26 cellular contexts compared by ENCODE assay signal in the genomic region with DNA sequence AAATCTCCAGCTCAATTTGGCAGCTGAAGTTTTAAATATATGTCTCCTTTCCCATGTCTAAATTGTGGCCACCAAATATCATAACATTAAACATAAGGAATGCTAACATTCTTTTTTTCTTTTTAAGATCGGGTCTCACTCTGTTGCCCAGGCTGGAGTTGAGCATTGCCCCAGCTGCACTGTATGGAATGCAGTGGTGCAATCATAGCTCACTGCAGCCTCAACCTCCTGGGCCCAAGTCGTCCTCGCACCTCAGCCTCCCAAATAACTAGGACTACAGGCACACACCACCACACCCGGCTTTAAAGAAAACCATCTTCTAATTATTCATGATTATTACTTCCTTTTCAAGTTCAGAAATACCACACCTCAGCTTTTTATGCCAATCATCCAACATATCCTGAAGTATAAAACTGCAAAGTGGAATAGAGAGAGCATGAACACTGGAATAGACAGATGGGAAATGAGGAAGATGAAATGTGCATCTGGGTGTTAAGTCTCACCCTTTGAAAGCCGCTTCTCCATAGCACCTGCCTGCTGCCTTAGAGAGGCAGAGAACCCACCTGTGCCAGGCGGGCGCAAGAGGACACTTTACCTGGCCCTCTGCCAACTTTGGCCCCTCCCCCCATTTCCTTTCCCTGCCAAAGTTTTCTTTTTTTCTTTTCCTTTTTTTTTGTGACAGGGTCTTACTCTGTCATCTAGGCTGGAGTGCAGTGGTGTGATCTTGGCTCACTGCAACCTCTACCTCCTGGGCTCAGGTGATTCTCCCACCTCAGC. TPM values are rescaled to one million over a fixed set of nuclear protein-coding genes. Genes with fewer than 3 reads are reported as not detected.
DNase-seq lines count a peak whose midpoint lies in the region; ATAC-seq lines count a peak whose summit lies in the region.
"Had no signal": no experiment of that assay in that cellular context is flagged by ENCODE, and none has a peak within 500 bp of the region (broad histone marks: within the 10 kb centered on the region; RNA-seq: fewer than 3 reads in every experiment).

No MANE protein-coding gene starts in this region.

- peak overlapping the region; percentile 60 for H3K27ac Mint-ChIP-seq in T-helper 17 cell
- H3K27ac Mint-ChIP-seq: B cell, HFFc6 had no signal

- H3K36me3 ChIP-seq in rectal smooth muscle tissue (ENCODE audit: control insufficient read depth, insufficient read depth, low read length): no peaks in the 10 kb centered on the region

- H3K27ac ChIP-seq in rectal smooth muscle tissue (ENCODE audit: low read depth, low read length): peak overlapping the region; percentile 86
- H3K27ac ChIP-seq: 22Rv1, hepatocyte, KMS-11, SJCRH30, skin epidermis had no signal

- H3K36me3 Mint-ChIP-seq in T-helper 17 cell (ENCODE audit: low read depth): no peaks in the 10 kb centered on the region
- H3K36me3 Mint-ChIP-seq: naive B cell had no signal

- DNase-seq in DMS 273 (lab: John Stamatoyannopoulos, UW; ENCODE audit: unreplicated experiment) (peak; percentile 18), DMS 273 treated with DMSO at 0.1 percent for 48 hours (lab: John Stamatoyannopoulos, UW) (no peak), NCI-H1105 treated with DMSO at 0.1 percent for 48 hours (lab: John Stamatoyannopoulos, UW) (peak; percentile 84), T-helper 17 cell (no peak), GOT3 (lab: John Stamatoyannopoulos, UW) (no peak), NCI-H128 (lab: John Stamatoyannopoulos, UW; ENCODE audit: unreplicated experiment) (no peak), NCI-H446 treated with DMSO at 0.1 percent for 48 hours (lab: John Stamatoyannopoulos, UW) (no peak)
- DNase-seq: activated effector memory CD4-positive, alpha-beta T cell treated with anti-CD3 and anti-CD28 coated beads, Interleukin-2, amount 50 U/mL, for 16 hours; amniotic stem cell; Calu3; central memory CD4-positive, alpha-beta T cell; HFFc6; islet precursor cell; naive B cell; NCI-H1048; NCI-H524; SJCRH30; stimulated activated CD4-positive, alpha-beta T cell treated with anti-CD3 and anti-CD28 coated beads, Interleukin-4, amount 100 ng/mL, for 1 hour; T-helper 9 cell had no signal

- H3K9me3 ChIP-seq in T-helper 17 cell (ENCODE audit: control insufficient read depth, low read length, poor library complexity, severe bottlenecking): no peaks in the 10 kb centered on the region
- H3K9me3 ChIP-seq: SJCRH30 had no signal

- peaks cover 48% of the 10 kb centered on the region for H3K4me1 ChIP-seq in rectal smooth muscle tissue (ENCODE audit: control insufficient read depth, insufficient read depth, low read length)

- H3K4me3 Mint-ChIP-seq in T-helper 17 cell: no peak overlapping the region
- H3K4me3 Mint-ChIP-seq: B cell, HFFc6 had no signal

- peaks cover 23% of the 10 kb centered on the region for H3K27me3 Mint-ChIP-seq in T-helper 17 cell

- no peak overlapping the region for H3K9ac ChIP-seq in rectal smooth muscle tissue (ENCODE audit: low read length)
- H3K9ac ChIP-seq: KMS-11 had no signal

- H3K27me3 ChIP-seq in rectal smooth muscle tissue (ENCODE audit: control insufficient read depth, insufficient read depth, low read length): no peaks in the 10 kb centered on the region
- H3K27me3 ChIP-seq: hepatocyte had no signal

- no peak overlapping the region for H3K4me3 ChIP-seq in rectal smooth muscle tissue (ENCODE audit: low read length)
- H3K4me3 ChIP-seq: hepatocyte, lung, SJCRH30, skin epidermis had no signal

- peaks cover 17% of the 10 kb centered on the region for H3K4me1 Mint-ChIP-seq in T-helper 17 cell

- ATAC-seq in T-helper 17 cell: no peak

RNA-seq across cellular contexts. Expression of a gene that starts 2.8 kb away (rescaled TPM):
- under 1 TPM in 1 of 2 donors, not detected in 1; 0.27 TPM for total RNA-seq in T-helper 17 cell
- total RNA-seq: B cell had no signal

Comparison
In these comparisons a context has a peak if more than half of its experiments do, and no peak if none do; other contexts are left out.
1. DNase-seq: peak in DMS 273 (single experiment) and NCI-H1105 treated with DMSO at 0.1 percent for 48 hours (single experiment); none in DMS 273 treated with DMSO at 0.1 percent for 48 hours (single experiment), T-helper 17 cell (0 of 3), GOT3 (single experiment), NCI-H128 (single experiment) and NCI-H446 treated with DMSO at 0.1 percent for 48 hours (single experiment).